In the genomic region with DNA sequence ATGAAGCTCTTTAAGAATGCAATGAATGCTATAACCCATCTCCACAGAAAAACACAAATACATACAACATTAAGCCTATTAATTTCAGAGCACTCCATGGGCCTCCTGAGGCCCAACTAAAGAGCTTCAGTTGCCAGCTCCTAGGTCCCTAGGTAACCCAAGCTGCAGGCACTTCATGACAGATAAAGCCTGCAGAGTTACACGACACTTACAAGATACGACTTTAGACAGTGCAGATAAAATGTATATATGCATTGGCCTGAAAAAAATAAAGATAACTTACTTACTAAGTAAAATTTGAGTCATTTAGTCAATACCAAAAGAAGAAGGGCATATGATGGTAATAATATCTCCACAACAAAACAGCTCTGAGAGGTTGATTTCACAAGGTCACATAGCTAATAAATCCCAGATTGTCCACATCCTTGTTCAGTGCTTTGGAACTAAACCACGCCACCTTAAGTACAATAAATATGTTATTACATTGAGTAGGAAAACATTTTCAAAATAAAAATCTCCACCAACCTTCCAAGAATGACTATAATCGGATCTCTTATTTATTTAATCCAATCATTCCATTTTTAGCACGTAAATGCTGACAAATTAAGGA, we compare ENCODE assay signal across 1 cellular context.
TF ChIP-seq lines count a peak whose summit lies in the region.

No MANE protein-coding gene starts in this region.

TF ChIP-seq in IMR-90, 13 proteins besides CTCF, POLR2A, EP300 and RAD21:
- TF ChIP-seq, protein P1, sequence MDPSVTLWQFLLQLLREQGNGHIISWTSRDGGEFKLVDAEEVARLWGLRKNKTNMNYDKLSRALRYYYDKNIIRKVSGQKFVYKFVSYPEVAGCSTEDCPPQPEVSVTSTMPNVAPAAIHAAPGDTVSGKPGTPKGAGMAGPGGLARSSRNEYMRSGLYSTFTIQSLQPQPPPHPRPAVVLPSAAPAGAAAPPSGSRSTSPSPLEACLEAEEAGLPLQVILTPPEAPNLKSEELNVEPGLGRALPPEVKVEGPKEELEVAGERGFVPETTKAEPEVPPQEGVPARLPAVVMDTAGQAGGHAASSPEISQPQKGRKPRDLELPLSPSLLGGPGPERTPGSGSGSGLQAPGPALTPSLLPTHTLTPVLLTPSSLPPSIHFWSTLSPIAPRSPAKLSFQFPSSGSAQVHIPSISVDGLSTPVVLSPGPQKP (IDR thresholded peaks at IDR 0.05; ENCODE audit: borderline replicate concordance, low read depth, low read length): no peak
- TF ChIP-seq BHLHE40 (IDR thresholded peaks at IDR 0.05; ENCODE audit: low read depth, low read length) (no peak), CHD1 (IDR thresholded peaks at IDR 0.05; ENCODE audit: low read depth, low read length) (no peak), MXI1 (IDR thresholded peaks at IDR 0.05; ENCODE audit: borderline replicate concordance, low read depth, low read length) (no peak), MAFK (IDR thresholded peaks at IDR 0.05; ENCODE audit: low read depth, low read length) (no peak), SMC3 (IDR thresholded peaks at IDR 0.05; ENCODE audit: low read depth, low read length) (no peak), RFX5 (IDR thresholded peaks at IDR 0.05; ENCODE audit: low read depth, low read length) (no peak), RCOR1 (IDR thresholded peaks at IDR 0.05; ENCODE audit: insufficient replicate concordance, low read length) (no peak), CEBPB (IDR thresholded peaks at IDR 0.05; ENCODE audit: low read depth, low read length) (no peak)
